Comparison of ENCODE assay signal across 15 cellular contexts in genomic region chr19:12695090-12695489, GRCh38. TPM values are rescaled to one million over a fixed set of nuclear protein-coding genes. Genes with fewer than 3 reads are reported as not detected.
A peak's percentile ranks its signal among the peaks of the same experiment; 100 is the strongest.
DNase-seq lines count a peak whose midpoint lies in the region; ATAC-seq, FAIRE-seq and TF ChIP-seq lines count a peak whose summit lies in the region.
"Had no signal": no experiment of that assay in that cellular context is flagged by ENCODE, and none has a peak within 500 bp of the region (broad histone marks: within the 10 kb centered on the region; RNA-seq: fewer than 3 reads in every experiment).

No MANE protein-coding gene starts in this region.

- H3K4me3 ChIP-seq in OCI-LY3 (ENCODE audit: low read length) (peak overlapping the region; percentile 82; the same call in 1 of the 2 replicates), fibroblast of the aortic adventitia (ENCODE audit: low read depth, low read length) (peak overlapping the region; percentile 91), suprapubic skin (peak overlapping the region; percentile 81), body of pancreas (no peak overlapping the region)

- no peak for ATAC-seq in activated naive CD4-positive, alpha-beta T cell treated with anti-CD3 and anti-CD28 coated beads, Interleukin-2, amount 50 U/mL, for 72 hours
- ATAC-seq in body of pancreas (no peak), HG02938 (IDR thresholded peaks at IDR 0.05; ENCODE audit: unreplicated experiment) (no peak)

- no peak overlapping the region for H3K27ac ChIP-seq in OCI-LY3 (ENCODE audit: low read length)
- H3K27ac ChIP-seq in suprapubic skin, result no peak overlapping the region
- no peak overlapping the region for H3K27ac ChIP-seq in body of pancreas
- H3K27ac ChIP-seq: adrenal gland, dorsolateral prefrontal cortex had no signal

- peak overlapping the region; percentile 77 for H3K4me2 ChIP-seq in OCI-LY3 (ENCODE audit: low read length)

- no peaks in the 10 kb centered on the region for H3K79me2 ChIP-seq in OCI-LY3 (ENCODE audit: low read length)

- TF ChIP-seq CTCF in OCI-LY3 (IDR thresholded peaks at IDR 0.05; ENCODE audit: low read depth, low read length) (no peak), fibroblast of the aortic adventitia (IDR thresholded peaks at IDR 0.05; ENCODE audit: insufficient read depth, low read length) (no peak), suprapubic skin (IDR thresholded peaks at IDR 0.05) (no peak), body of pancreas (IDR thresholded peaks at IDR 0.05) (no peak)

- intact Hi-C loops in body of pancreas (cut with DNase I), result no loop called here

- no peaks in the 10 kb centered on the region for H3K27me3 ChIP-seq in OCI-LY3 (ENCODE audit: low read depth, low read length)
- H3K27me3 ChIP-seq in suprapubic skin, result no peaks in the 10 kb centered on the region
- no peaks in the 10 kb centered on the region for H3K27me3 ChIP-seq in body of pancreas
- H3K27me3 ChIP-seq: adrenal gland, dorsolateral prefrontal cortex, upper lobe of right lung had no signal

- no peak for FAIRE-seq in H54 (lab: Jason Lieb, UNC)

- H3K27me3 Mint-ChIP-seq in activated naive CD4-positive, alpha-beta T cell treated with anti-CD3 and anti-CD28 coated beads, Interleukin-2, amount 50 U/mL, for 24 hours, result no peaks in the 10 kb centered on the region

- H3K9me3 Mint-ChIP-seq in activated naive CD4-positive, alpha-beta T cell treated with anti-CD3 and anti-CD28 coated beads, Interleukin-2, amount 50 U/mL, for 24 hours, result no peaks in the 10 kb centered on the region
- no peaks in the 10 kb centered on the region for H3K9me3 Mint-ChIP-seq in activated naive CD4-positive, alpha-beta T cell treated with anti-CD3 and anti-CD28 coated beads, Interleukin-2, amount 50 U/mL, for 72 hours

- peaks cover 2% of the 10 kb centered on the region for H3K36me3 Mint-ChIP-seq in activated naive CD4-positive, alpha-beta T cell treated with anti-CD3 and anti-CD28 coated beads, Interleukin-2, amount 50 U/mL, for 24 hours
- H3K36me3 Mint-ChIP-seq in activated naive CD4-positive, alpha-beta T cell treated with anti-CD3 and anti-CD28 coated beads, Interleukin-2, amount 50 U/mL, for 72 hours, result peaks cover 0 to 8% of the 10 kb centered on the region in 2 donors

- no peak overlapping the region for H3K27ac Mint-ChIP-seq in activated naive CD4-positive, alpha-beta T cell treated with anti-CD3 and anti-CD28 coated beads, Interleukin-2, amount 50 U/mL, for 24 hours
- no peak overlapping the region for H3K27ac Mint-ChIP-seq in activated naive CD4-positive, alpha-beta T cell treated with anti-CD3 and anti-CD28 coated beads, Interleukin-2, amount 50 U/mL, for 72 hours

- WGBS in suprapubic skin, result 100% methylated on average over 1 of the region's 2 CpGs
- WGBS in body of pancreas, 2 donors, result 49% methylated on average over 2 of the region's 2 CpGs; no CpG with 5 or more reads in 1 of the 2 donors

- H3K4me3 Mint-ChIP-seq in activated naive CD4-positive, alpha-beta T cell treated with anti-CD3 and anti-CD28 coated beads, Interleukin-2, amount 50 U/mL, for 24 hours, result peak overlapping the region; percentile 90

- TF ChIP-seq POLR2A in suprapubic skin (IDR thresholded peaks at IDR 0.05) (no peak), H54 (IDR thresholded peaks at IDR 0.05; ENCODE audit: low read depth, low read length) (no peak), body of pancreas (IDR thresholded peaks at IDR 0.05) (no peak)

- H3K36me3 ChIP-seq in OCI-LY3 (replicated peaks; ENCODE audit: low read depth, low read length) (peaks cover 17% of the 10 kb centered on the region), suprapubic skin (peaks cover 17% of the 10 kb centered on the region), body of pancreas (replicated peaks in 1 of 2; ENCODE audit: insufficient read depth in 1 of 2, low read depth in 2 of 2) (no peaks in the 10 kb centered on the region)

- H2AFZ ChIP-seq in OCI-LY3 (ENCODE audit: low read depth, low read length), result no peak overlapping the region

- peaks cover 24% of the 10 kb centered on the region for H3K4me1 ChIP-seq in OCI-LY3 (ENCODE audit: low read length)
- H3K4me1 ChIP-seq in suprapubic skin, result peaks cover 22% of the 10 kb centered on the region
- H3K4me1 ChIP-seq in body of pancreas, result peaks cover 20% of the 10 kb centered on the region

- peaks cover 13% of the 10 kb centered on the region for H3K4me1 Mint-ChIP-seq in activated naive CD4-positive, alpha-beta T cell treated with anti-CD3 and anti-CD28 coated beads, Interleukin-2, amount 50 U/mL, for 24 hours

- no peak for TF ChIP-seq EP300 in suprapubic skin (IDR thresholded peaks at IDR 0.05)

- H4K20me1 ChIP-seq in OCI-LY3 (ENCODE audit: insufficient read depth, low read length), result no peaks in the 10 kb centered on the region

- no peak for DNase-seq in activated naive CD4-positive, alpha-beta T cell treated with anti-CD3 and anti-CD28 coated beads, Interleukin-2, amount 50 U/mL, for 72 hours (ENCODE audit: low spot score in 2 of 2)
- DNase-seq in fibroblast of the aortic adventitia (ENCODE audit: low read depth) (no peak), suprapubic skin (ENCODE audit: low spot score in 2 of 2) (no peak), H54 (ENCODE audit: insufficient read length, low spot score) (no peak), body of pancreas (no peak)
- DNase-seq: activated CD4-positive, CD25-positive, alpha-beta regulatory T cell; adrenal gland; dorsolateral prefrontal cortex; NCI-H2171; retina; upper lobe of right lung had no signal

- H3K9me3 ChIP-seq in OCI-LY3 (ENCODE audit: insufficient read depth, low read length) (no peaks in the 10 kb centered on the region), suprapubic skin (no peaks in the 10 kb centered on the region), body of pancreas (no peaks in the 10 kb centered on the region)
- H3K9me3 ChIP-seq: adrenal gland, upper lobe of right lung had no signal

- H3K9ac ChIP-seq in OCI-LY3 (ENCODE audit: low read length), result no peak overlapping the region

RNA-seq across cellular contexts. Expression of gene FBXW9, which starts 1.3 kb away (rescaled TPM):
- 1 to 10 TPM; 7.1 to 9.5 TPM for total RNA-seq in activated naive CD4-positive, alpha-beta T cell treated with anti-CD3 and anti-CD28 coated beads, Interleukin-2, amount 50 U/mL, for 72 hours
- total RNA-seq in fibroblast of the aortic adventitia (ENCODE audit: low replicate concordance), result 7.2 and 8.9 TPM in 2 replicates
- 10 to 100 TPM in 3 of 4 donors, 1 to 10 TPM in 1; 9.7 to 13.7 (median 12.3) TPM for total RNA-seq in suprapubic skin
- 1 to 10 TPM; 3.9 to 4.0 TPM for total RNA-seq in body of pancreas

RNA-seq across cellular contexts. Expression of gene GNG14, which starts 7.3 kb away (rescaled TPM):
- not detected for total RNA-seq in activated naive CD4-positive, alpha-beta T cell treated with anti-CD3 and anti-CD28 coated beads, Interleukin-2, amount 50 U/mL, for 72 hours
- total RNA-seq in fibroblast of the aortic adventitia (ENCODE audit: low replicate concordance), result not detected in 2 replicates
- total RNA-seq in suprapubic skin, result not detected
- total RNA-seq in body of pancreas, result not detected
- total RNA-seq: adrenal gland, dorsolateral prefrontal cortex, lower leg skin, upper lobe of right lung had no signal

RNA-seq across cellular contexts. Expression of gene DHPS, which starts 13.4 kb away (rescaled TPM):
- total RNA-seq in activated naive CD4-positive, alpha-beta T cell treated with anti-CD3 and anti-CD28 coated beads, Interleukin-2, amount 50 U/mL, for 72 hours, result 100 to 1,000 TPM; 148 to 193 TPM
- total RNA-seq in fibroblast of the aortic adventitia (ENCODE audit: low replicate concordance) (38.3 and 46.2 TPM in 2 replicates), suprapubic skin (100 to 1,000 TPM; 108 to 265 (median 136) TPM), body of pancreas (100 to 1,000 TPM in 1 of 2 donors, 10 to 100 TPM in 1; 55.8 to 136 TPM)

RNA-seq across cellular contexts. Expression of gene WDR83, which starts 28.5 kb away (rescaled TPM):
- total RNA-seq in activated naive CD4-positive, alpha-beta T cell treated with anti-CD3 and anti-CD28 coated beads, Interleukin-2, amount 50 U/mL, for 72 hours, result 10 to 100 TPM; 14.9 to 21.8 TPM
- total RNA-seq in fibroblast of the aortic adventitia (ENCODE audit: low replicate concordance) (6.8 and 15.9 TPM in 2 replicates), suprapubic skin (10 to 100 TPM in 3 of 4 donors, 1 to 10 TPM in 1; 9.8 to 21.9 (median 17.2) TPM), body of pancreas (10 to 100 TPM; 12.5 to 37.2 TPM)

RNA-seq across cellular contexts. Expression of gene MAN2B1, which starts 28.5 kb away (rescaled TPM):
- total RNA-seq in activated naive CD4-positive, alpha-beta T cell treated with anti-CD3 and anti-CD28 coated beads, Interleukin-2, amount 50 U/mL, for 72 hours, result 100 to 1,000 TPM; 136 to 174 TPM
- total RNA-seq in fibroblast of the aortic adventitia (ENCODE audit: low replicate concordance), result 16.8 and 38.2 TPM in 2 replicates
- total RNA-seq in suprapubic skin, result 10 to 100 TPM; 42.6 to 94.1 (median 78.9) TPM
- 10 to 100 TPM; 30.0 to 48.0 TPM for total RNA-seq in body of pancreas

Comparison
In these comparisons a context has a peak if more than half of its experiments do, and no peak if none do; other contexts are left out.
1. H3K4me3 ChIP-seq: peak in OCI-LY3 (single experiment), fibroblast of the aortic adventitia (single experiment) and suprapubic skin (single experiment); none in body of pancreas (0 of 2).